Comparison of ENCODE assay signal across 10 cellular contexts in genomic region chr17:13003454-13003851, GRCh38. TPM values are rescaled to one million over a fixed set of nuclear protein-coding genes. Genes with fewer than 3 reads are reported as not detected.
DNase-seq lines count a peak whose midpoint lies in the region; ATAC-seq and TF ChIP-seq lines count a peak whose summit lies in the region.
"Had no signal": no experiment of that assay in that cellular context is flagged by ENCODE, and none has a peak within 500 bp of the region (broad histone marks: within the 10 kb centered on the region; RNA-seq: fewer than 3 reads in every experiment).

No MANE protein-coding gene starts in this region.

- CTCF ChIA-PET in activated CD8-positive, alpha-beta memory T cell treated with anti-CD3 and anti-CD28 coated beads, Interleukin-2, amount 10 ng/mL, durations not matched to agents 7 days and 5 days (lab: Charles Lee) = interaction anchor here (1.1 to 3.8 kb wide), 5 partner anchors 11 to 26 kb away, joined by 3 to 33 read pairs (median 5); partner anchors contain the start of gene ELAC2

- no peaks in the 10 kb centered on the region for H3K9me3 Mint-ChIP-seq in activated CD8-positive, alpha-beta memory T cell treated with anti-CD3 and anti-CD28 coated beads, Interleukin-2, amount 10 ng/mL, durations not matched to agents 7 days and 5 days (ENCODE audit: low read depth)
- H3K9me3 Mint-ChIP-seq: activated naive CD8-positive, alpha-beta T cell treated with anti-CD3 and anti-CD28 coated beads, Interleukin-2, amount 10 ng/mL, durations not matched to agents 7 days and 5 days had no signal

- H3K36me3 ChIP-seq in DND-41 (ENCODE audit: insufficient read depth, low read length) = peaks cover 78% of the 10 kb centered on the region
- H3K36me3 ChIP-seq in neural cell (ENCODE audit: insufficient read depth, low read length) = peaks cover 8% of the 10 kb centered on the region
- peaks cover 73 to 100% (median 100%) of the 10 kb centered on the region in 4 donors for H3K36me3 ChIP-seq in stomach

- ATAC-seq in DND-41 (ENCODE audit: insufficient read depth, low read depth) (peak; percentile 49; the same call in 2 of the 3 replicates), HG02798 (IDR thresholded peaks at IDR 0.05; ENCODE audit: poor library complexity, unreplicated experiment) (peak; percentile 25), foreskin keratinocyte (peak; percentile 43)
- ATAC-seq in activated CD8-positive, alpha-beta memory T cell treated with anti-CD3 and anti-CD28 coated beads, Interleukin-2, amount 10 ng/mL, durations not matched to agents 7 days and 5 days = no peak

- H3K4me2 ChIP-seq in DND-41 (ENCODE audit: insufficient read depth, low read length) = no peak overlapping the region
- no peak overlapping the region for H3K4me2 ChIP-seq in neural cell (ENCODE audit: low read length)

- H3K36me3 Mint-ChIP-seq in activated CD8-positive, alpha-beta memory T cell treated with anti-CD3 and anti-CD28 coated beads, Interleukin-2, amount 10 ng/mL, durations not matched to agents 7 days and 5 days = peaks cover 28% of the 10 kb centered on the region

- DNase-seq in DND-41 (no peak), foreskin keratinocyte (no peak), stomach (no peak), D341Med (ENCODE audit: low spot score) (no peak), substantia nigra (lab: John Stamatoyannopoulos, UW) (no peak)
- no peak for DNase-seq in activated CD8-positive, alpha-beta memory T cell treated with anti-CD3 and anti-CD28 coated beads, Interleukin-2, amount 10 ng/mL, durations not matched to agents 7 days and 5 days

- H3K27me3 Mint-ChIP-seq in activated CD8-positive, alpha-beta memory T cell treated with anti-CD3 and anti-CD28 coated beads, Interleukin-2, amount 10 ng/mL, durations not matched to agents 7 days and 5 days = no peaks in the 10 kb centered on the region
- H3K27me3 Mint-ChIP-seq: activated naive CD8-positive, alpha-beta T cell treated with anti-CD3 and anti-CD28 coated beads, Interleukin-2, amount 10 ng/mL, durations not matched to agents 7 days and 5 days had no signal

- H3K9me3 ChIP-seq in DND-41 (ENCODE audit: insufficient read depth, low read length, severe bottlenecking) (no peaks in the 10 kb centered on the region), neural cell (ENCODE audit: low read length) (no peaks in the 10 kb centered on the region), stomach (no peaks in the 10 kb centered on the region)

- no peaks in the 10 kb centered on the region for H3F3A ChIP-seq in neural cell (ENCODE audit: insufficient read depth, low read length, poor library complexity, severe bottlenecking)

- H3K4me3 Mint-ChIP-seq in activated CD8-positive, alpha-beta memory T cell treated with anti-CD3 and anti-CD28 coated beads, Interleukin-2, amount 10 ng/mL, durations not matched to agents 7 days and 5 days = no peak overlapping the region
- H3K4me3 Mint-ChIP-seq: activated naive CD8-positive, alpha-beta T cell treated with anti-CD3 and anti-CD28 coated beads, Interleukin-2, amount 10 ng/mL, durations not matched to agents 7 days and 5 days had no signal

- H4K20me1 ChIP-seq in DND-41 (ENCODE audit: insufficient read depth, low read length) = peaks cover 13% of the 10 kb centered on the region; the same call in 1 of the 2 replicates
- H4K20me1 ChIP-seq in neural cell (ENCODE audit: insufficient read depth) = no peaks in the 10 kb centered on the region

- H3K4me3 ChIP-seq in DND-41 (ENCODE audit: low read depth in 1 of 2, low read length in 2 of 2) = no peak overlapping the region
- H3K4me3 ChIP-seq in neural cell (ENCODE audit: low read length) = no peak overlapping the region
- H3K4me3 ChIP-seq in stomach = no peak overlapping the region

- H2AFZ ChIP-seq in DND-41 (ENCODE audit: low read depth, low read length) (no peak overlapping the region), neural cell (ENCODE audit: low read depth, low read length) (no peak overlapping the region)

- no peak for TF ChIP-seq RAD21 in neural cell (conservative IDR thresholded peaks at IDR 0.05)

- TF ChIP-seq EP300 in neural cell (conservative IDR thresholded peaks at IDR 0.05; ENCODE audit: poor library complexity, severe bottlenecking) (no peak), stomach (IDR thresholded peaks at IDR 0.05) (no peak)

- TF ChIP-seq CTCF in DND-41 (IDR thresholded peaks at IDR 0.05; ENCODE audit: borderline replicate concordance, extremely low read depth, low read length, poor library complexity, severe bottlenecking) = no peak
- no peak for TF ChIP-seq CTCF in foreskin keratinocyte (conservative IDR thresholded peaks at IDR 0.05)
- peak; percentile 15 for TF ChIP-seq CTCF in neural cell (IDR thresholded peaks at IDR 0.05; ENCODE audit: poor library complexity, severe bottlenecking)
- peak in 1 of 7 experiments; percentile 37 for TF ChIP-seq CTCF in stomach (IDR thresholded peaks at IDR 0.05)

- H3K9me2 ChIP-seq in neural cell (ENCODE audit: insufficient read depth, low read length) = no peaks in the 10 kb centered on the region

- H3K27ac Mint-ChIP-seq in activated CD8-positive, alpha-beta memory T cell treated with anti-CD3 and anti-CD28 coated beads, Interleukin-2, amount 10 ng/mL, durations not matched to agents 7 days and 5 days = no peak overlapping the region
- H3K27ac Mint-ChIP-seq: activated naive CD8-positive, alpha-beta T cell treated with anti-CD3 and anti-CD28 coated beads, Interleukin-2, amount 10 ng/mL, durations not matched to agents 7 days and 5 days had no signal

- 72 to 86% (median 82%) methylated on average over 8 to 9 of the region's 9 CpGs for WGBS in stomach, 5 donors

- no peaks in the 10 kb centered on the region for H3K4me1 Mint-ChIP-seq in activated CD8-positive, alpha-beta memory T cell treated with anti-CD3 and anti-CD28 coated beads, Interleukin-2, amount 10 ng/mL, durations not matched to agents 7 days and 5 days
- H3K4me1 Mint-ChIP-seq: activated naive CD8-positive, alpha-beta T cell treated with anti-CD3 and anti-CD28 coated beads, Interleukin-2, amount 10 ng/mL, durations not matched to agents 7 days and 5 days had no signal

- no peak for TF ChIP-seq POLR2A in stomach (IDR thresholded peaks at IDR 0.05)

- intact Hi-C loops in stomach (cut with DNase I; ENCODE audit: low total_unique reads) = loop anchor here (10.0 kb wide), 1 partner anchor 459 kb away; no protein-coding TSS in a partner anchor

- H3K27ac ChIP-seq in DND-41 (ENCODE audit: low read length) = no peak overlapping the region
- no peak overlapping the region for H3K27ac ChIP-seq in foreskin keratinocyte
- H3K27ac ChIP-seq in neural cell (ENCODE audit: low read length) = no peak overlapping the region
- no peak overlapping the region for H3K27ac ChIP-seq in stomach
- no peak overlapping the region for H3K27ac ChIP-seq in substantia nigra (ENCODE audit: low read depth, low read length, poor library complexity, severe bottlenecking)
- H3K27ac ChIP-seq: epithelial cell of prostate had no signal

- no peaks in the 10 kb centered on the region for H3K4me1 ChIP-seq in DND-41 (ENCODE audit: insufficient read depth, low read length)
- no peaks in the 10 kb centered on the region for H3K4me1 ChIP-seq in foreskin keratinocyte
- H3K4me1 ChIP-seq in stomach = peaks cover 0 to 17% (median 4%) of the 10 kb centered on the region in 4 donors

- H3K79me2 ChIP-seq in DND-41 (ENCODE audit: insufficient read depth, low read length) (no peaks in the 10 kb centered on the region), neural cell (replicated peaks; ENCODE audit: insufficient read depth, low read length) (no peaks in the 10 kb centered on the region)

- no peaks in the 10 kb centered on the region for H3K27me3 ChIP-seq in DND-41 (ENCODE audit: insufficient read depth, low read length, poor library complexity)
- no peaks in the 10 kb centered on the region for H3K27me3 ChIP-seq in foreskin keratinocyte
- H3K27me3 ChIP-seq in neural cell (ENCODE audit: insufficient read depth, low read depth, low read length) = no peaks in the 10 kb centered on the region
- no peaks in the 10 kb centered on the region for H3K27me3 ChIP-seq in stomach

- no peak overlapping the region for H3K9ac ChIP-seq in DND-41 (ENCODE audit: low read depth, low read length)
- no peak overlapping the region for H3K9ac ChIP-seq in neural cell (ENCODE audit: low read length)

TF ChIP-seq in neural cell, 6 proteins besides CTCF, POLR2A, EP300 and RAD21 (continues in another document):
- TF ChIP-seq MXI1 (conservative IDR thresholded peaks at IDR 0.05; ENCODE audit: poor library complexity, severe bottlenecking) (no peak), TAF1 (IDR thresholded peaks at IDR 0.05; ENCODE audit: low read depth) (no peak), SMC3 (conservative IDR thresholded peaks at IDR 0.05; ENCODE audit: poor library complexity) (no peak), POLR2AphosphoS5 (IDR thresholded peaks at IDR 0.05) (no peak)
- TF ChIP-seq, protein P1, sequence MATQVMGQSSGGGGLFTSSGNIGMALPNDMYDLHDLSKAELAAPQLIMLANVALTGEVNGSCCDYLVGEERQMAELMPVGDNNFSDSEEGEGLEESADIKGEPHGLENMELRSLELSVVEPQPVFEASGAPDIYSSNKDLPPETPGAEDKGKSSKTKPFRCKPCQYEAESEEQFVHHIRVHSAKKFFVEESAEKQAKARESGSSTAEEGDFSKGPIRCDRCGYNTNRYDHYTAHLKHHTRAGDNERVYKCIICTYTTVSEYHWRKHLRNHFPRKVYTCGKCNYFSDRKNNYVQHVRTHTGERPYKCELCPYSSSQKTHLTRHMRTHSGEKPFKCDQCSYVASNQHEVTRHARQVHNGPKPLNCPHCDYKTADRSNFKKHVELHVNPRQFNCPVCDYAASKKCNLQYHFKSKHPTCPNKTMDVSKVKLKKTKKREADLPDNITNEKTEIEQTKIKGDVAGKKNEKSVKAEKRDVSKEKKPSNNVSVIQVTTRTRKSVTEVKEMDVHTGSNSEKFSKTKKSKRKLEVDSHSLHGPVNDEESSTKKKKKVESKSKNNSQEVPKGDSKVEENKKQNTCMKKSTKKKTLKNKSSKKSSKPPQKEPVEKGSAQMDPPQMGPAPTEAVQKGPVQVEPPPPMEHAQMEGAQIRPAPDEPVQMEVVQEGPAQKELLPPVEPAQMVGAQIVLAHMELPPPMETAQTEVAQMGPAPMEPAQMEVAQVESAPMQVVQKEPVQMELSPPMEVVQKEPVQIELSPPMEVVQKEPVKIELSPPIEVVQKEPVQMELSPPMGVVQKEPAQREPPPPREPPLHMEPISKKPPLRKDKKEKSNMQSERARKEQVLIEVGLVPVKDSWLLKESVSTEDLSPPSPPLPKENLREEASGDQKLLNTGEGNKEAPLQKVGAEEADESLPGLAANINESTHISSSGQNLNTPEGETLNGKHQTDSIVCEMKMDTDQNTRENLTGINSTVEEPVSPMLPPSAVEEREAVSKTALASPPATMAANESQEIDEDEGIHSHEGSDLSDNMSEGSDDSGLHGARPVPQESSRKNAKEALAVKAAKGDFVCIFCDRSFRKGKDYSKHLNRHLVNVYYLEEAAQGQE (IDR thresholded peaks at IDR 0.05; ENCODE audit: borderline replicate concordance) = no peak

RNA-seq across cellular contexts. Expression of gene ELAC2, which starts 14.4 kb away (rescaled TPM):
- total RNA-seq in foreskin keratinocyte (67.9 and 71.5 TPM in 2 replicates), stomach (100 to 1,000 TPM in 1 of 5 donors, 10 to 100 TPM in 4; 53.9 to 156 (median 87.0) TPM)
- polyA plus RNA-seq in foreskin keratinocyte (50.0 and 54.2 TPM in 2 replicates), neural cell (34.6 and 41.9 TPM in 2 replicates), stomach (10 to 100 TPM; 20.5 to 30.6 (median 25.2) TPM)
- 33.4 and 36.3 TPM in 2 replicates for polyA minus RNA-seq in neural cell
- 10 to 100 TPM; 67.1 to 89.0 TPM for total RNA-seq in activated CD8-positive, alpha-beta memory T cell treated with anti-CD3 and anti-CD28 coated beads, Interleukin-2, amount 10 ng/mL, durations not matched to agents 7 days and 5 days
